ENCODE assay signal across 1 cellular context in genomic region chr1:157961805-157962762, GRCh38.
TF ChIP-seq lines count a peak whose summit lies in the region.

No MANE protein-coding gene starts in this region.

TF ChIP-seq in HEK293, 187 proteins besides CTCF, POLR2A, EP300 and RAD21 (continued from another document):
- TF ChIP-seq ZNF521 (tag by site-specific recombination; IDR thresholded peaks at IDR 0.05) = no peak
- peak; percentile 84 for TF ChIP-seq ZBTB21 (tag by site-specific recombination; IDR thresholded peaks at IDR 0.05)
- peak; percentile 65 for TF ChIP-seq SP7 (tag by site-specific recombination; IDR thresholded peaks at IDR 0.05)
- peak; percentile 81 for TF ChIP-seq ZNF629 (tag by site-specific recombination; IDR thresholded peaks at IDR 0.05)
TF ChIP-seq in HEK293: peak in this region for 16.
